ENCODE assay signal across 30 cellular contexts in the genomic region with DNA sequence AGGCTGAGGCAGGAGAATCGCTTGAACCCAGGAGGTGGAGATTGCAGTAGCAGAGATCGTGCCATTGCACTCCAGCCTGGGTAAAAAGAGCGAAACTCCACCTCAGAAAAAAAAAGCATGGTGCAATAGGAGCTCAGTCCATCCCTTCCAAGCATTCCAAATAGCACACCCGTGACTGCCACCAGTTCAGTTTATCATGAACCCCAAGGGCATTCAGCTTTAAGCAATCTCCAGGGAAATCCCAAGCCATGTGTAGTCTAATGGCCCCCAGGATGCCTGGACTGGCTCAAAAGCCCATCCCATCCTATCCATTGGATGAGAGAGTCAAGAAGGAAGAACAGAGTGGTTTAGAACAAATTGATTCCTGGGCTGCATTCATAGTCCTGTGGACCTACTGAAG.
"Had no signal": no experiment of that assay in that cellular context is flagged by ENCODE, and none has a peak within 500 bp of the region (broad histone marks: within the 10 kb centered on the region; RNA-seq: fewer than 3 reads in every experiment).

No MANE protein-coding gene starts in this region.

- DNase-seq: activated CD4-positive, alpha-beta memory T cell treated with anti-CD3 and anti-CD28 coated beads, Interleukin-2, amount 10 ng/mL, durations not matched to agents 7 days and 5 days; activated CD4-positive, alpha-beta T cell treated with anti-CD3 and anti-CD28 coated beads for 1 hour; activated CD4-positive, alpha-beta T cell treated with anti-CD3 and anti-CD28 coated beads for 4 hours; activated CD4-positive, alpha-beta T cell treated with anti-CD3 and anti-CD28 coated beads, Interleukin-2, amount 10 ng/mL, durations not matched to agents 7 days and 5 days; activated CD4-positive, alpha-beta T cell treated with anti-CD3 and anti-CD28 coated beads, Interleukin-2, amount 50 U/mL, for 4 hours; activated CD8-positive, alpha-beta memory T cell treated with anti-CD3 and anti-CD28 coated beads, Interleukin-2, amount 50 U/mL, for 48 hours; activated gamma-delta T cell; activated naive CD4-positive, alpha-beta T cell; activated naive CD4-positive, alpha-beta T cell treated with anti-CD3 and anti-CD28 coated beads, Interleukin-2, amount 10 ng/mL, durations not matched to agents 7 days and 5 days; activated naive CD8-positive, alpha-beta T cell treated with anti-CD3 and anti-CD28 coated beads, Interleukin-2, amount 10 ng/mL, durations not matched to agents 7 days and 5 days; activated T-cell treated with anti-CD3 and anti-CD28 coated beads for 4 hours; activated T-cell treated with anti-CD3 and anti-CD28 coated beads, Interleukin-2, amount 50 U/mL, for 24 hours; activated T-cell treated with anti-CD3 and anti-CD28 coated beads, Interleukin-2, amount 50 U/mL, for 72 hours; anterior cingulate cortex; brain microvascular endothelial cell; effector memory CD8-positive, alpha-beta T cell; erythroblast; foreskin keratinocyte; gastrocnemius medialis; glutamatergic neuron; heart left ventricle; T-helper 2 cell had no signal

- H3K4me3 ChIP-seq: coronary artery, dorsolateral prefrontal cortex, esophagus muscularis mucosa, gastrocnemius medialis, heart left ventricle had no signal

- H3K27me3 ChIP-seq: brain microvascular endothelial cell, dorsolateral prefrontal cortex, esophagus muscularis mucosa, foreskin keratinocyte, gastrocnemius medialis, heart left ventricle had no signal

- FAIRE-seq: astrocyte, bronchial epithelial cell had no signal

- H3K36me3 Mint-ChIP-seq: activated naive CD4-positive, alpha-beta T cell treated with anti-CD3 and anti-CD28 coated beads, Interleukin-2, amount 10 ng/mL, durations not matched to agents 7 days and 5 days; activated naive CD4-positive, alpha-beta T cell treated with anti-CD3 and anti-CD28 coated beads, Interleukin-2, amount 50 U/mL, for 72 hours; activated naive CD8-positive, alpha-beta T cell treated with anti-CD3 and anti-CD28 coated beads, Interleukin-2, amount 10 ng/mL, durations not matched to agents 7 days and 5 days had no signal

- H3K9me3 ChIP-seq: esophagus muscularis mucosa, gastrocnemius medialis, heart left ventricle had no signal

- H3K27ac ChIP-seq: brain microvascular endothelial cell, coronary artery, dorsolateral prefrontal cortex, esophagus muscularis mucosa, foreskin keratinocyte, gastrocnemius medialis, heart left ventricle had no signal

- H3K27ac Mint-ChIP-seq: activated CD4-positive, alpha-beta memory T cell treated with anti-CD3 and anti-CD28 coated beads, Interleukin-2, amount 10 ng/mL, durations not matched to agents 7 days and 5 days; activated CD4-positive, alpha-beta T cell treated with anti-CD3 and anti-CD28 coated beads, Interleukin-2, amount 10 ng/mL, durations not matched to agents 7 days and 5 days; activated naive CD4-positive, alpha-beta T cell treated with anti-CD3 and anti-CD28 coated beads, Interleukin-2, amount 10 ng/mL, durations not matched to agents 7 days and 5 days; activated naive CD4-positive, alpha-beta T cell treated with anti-CD3 and anti-CD28 coated beads, Interleukin-2, amount 50 U/mL, for 72 hours; activated naive CD8-positive, alpha-beta T cell treated with anti-CD3 and anti-CD28 coated beads, Interleukin-2, amount 10 ng/mL, durations not matched to agents 7 days and 5 days; activated T-cell treated with anti-CD3 and anti-CD28 coated beads, Interleukin-2, amount 50 U/mL, for 24 hours; activated T-cell treated with anti-CD3 and anti-CD28 coated beads, Interleukin-2, amount 50 U/mL, for 72 hours; dendritic cell treated with granulocyte-macrophage colony-stimulating factor and Interleukin-4, amounts not matched to agents 40 ng/mL and 50 ng/mL, for 4 days; effector memory CD8-positive, alpha-beta T cell had no signal

- H3K27me3 Mint-ChIP-seq: central memory CD8-positive, alpha-beta T cell; effector memory CD8-positive, alpha-beta T cell had no signal

- ATAC-seq: activated naive CD4-positive, alpha-beta T cell treated with anti-CD3 and anti-CD28 coated beads, Interleukin-2, amount 50 U/mL, for 72 hours; activated T-cell treated with anti-CD3 and anti-CD28 coated beads, Interleukin-2, amount 50 U/mL, for 72 hours; effector memory CD8-positive, alpha-beta T cell; foreskin keratinocyte; gastrocnemius medialis; heart left ventricle had no signal

- H3K36me3 ChIP-seq: brain microvascular endothelial cell, esophagus muscularis mucosa, gastrocnemius medialis, heart left ventricle had no signal

- H3K4me3 Mint-ChIP-seq: activated CD4-positive, alpha-beta memory T cell treated with anti-CD3 and anti-CD28 coated beads, Interleukin-2, amount 10 ng/mL, durations not matched to agents 7 days and 5 days; activated CD4-positive, alpha-beta T cell treated with anti-CD3 and anti-CD28 coated beads, Interleukin-2, amount 10 ng/mL, durations not matched to agents 7 days and 5 days; activated naive CD4-positive, alpha-beta T cell treated with anti-CD3 and anti-CD28 coated beads, Interleukin-2, amount 10 ng/mL, durations not matched to agents 7 days and 5 days; activated naive CD8-positive, alpha-beta T cell treated with anti-CD3 and anti-CD28 coated beads, Interleukin-2, amount 10 ng/mL, durations not matched to agents 7 days and 5 days; activated T-cell treated with anti-CD3 and anti-CD28 coated beads, Interleukin-2, amount 50 U/mL, for 24 hours; activated T-cell treated with anti-CD3 and anti-CD28 coated beads, Interleukin-2, amount 50 U/mL, for 72 hours; central memory CD8-positive, alpha-beta T cell; dendritic cell treated with granulocyte-macrophage colony-stimulating factor and Interleukin-4, amounts not matched to agents 40 ng/mL and 50 ng/mL, for 4 days; effector memory CD8-positive, alpha-beta T cell had no signal

- H3K9me3 Mint-ChIP-seq: activated CD4-positive, alpha-beta memory T cell treated with anti-CD3 and anti-CD28 coated beads, Interleukin-2, amount 10 ng/mL, durations not matched to agents 7 days and 5 days; activated CD4-positive, alpha-beta T cell treated with anti-CD3 and anti-CD28 coated beads, Interleukin-2, amount 10 ng/mL, durations not matched to agents 7 days and 5 days; activated naive CD4-positive, alpha-beta T cell treated with anti-CD3 and anti-CD28 coated beads, Interleukin-2, amount 10 ng/mL, durations not matched to agents 7 days and 5 days; activated naive CD4-positive, alpha-beta T cell treated with anti-CD3 and anti-CD28 coated beads, Interleukin-2, amount 50 U/mL, for 72 hours; activated naive CD8-positive, alpha-beta T cell treated with anti-CD3 and anti-CD28 coated beads, Interleukin-2, amount 10 ng/mL, durations not matched to agents 7 days and 5 days; activated T-cell treated with anti-CD3 and anti-CD28 coated beads, Interleukin-2, amount 50 U/mL, for 24 hours; activated T-cell treated with anti-CD3 and anti-CD28 coated beads, Interleukin-2, amount 50 U/mL, for 72 hours; central memory CD8-positive, alpha-beta T cell; dendritic cell treated with granulocyte-macrophage colony-stimulating factor and Interleukin-4, amounts not matched to agents 40 ng/mL and 50 ng/mL, for 4 days; effector memory CD8-positive, alpha-beta T cell had no signal
